Comparison of ENCODE assay signal across 1 cellular context in genomic region chr4:39363773-39364393, GRCh38.
A peak's percentile ranks its signal among the peaks of the same experiment; 100 is the strongest.
TF ChIP-seq lines count a peak whose summit lies in the region.

No MANE protein-coding gene starts in this region.

TF ChIP-seq in GM12878, 131 proteins besides CTCF, POLR2A, EP300 and RAD21 (continued from another document):
- TF ChIP-seq ASH2L (IDR thresholded peaks at IDR 0.05; ENCODE audit: borderline replicate concordance, low read depth): no peak
- TF ChIP-seq ZNF384 (IDR thresholded peaks at IDR 0.05; ENCODE audit: borderline replicate concordance, low read depth, low read length): peak; percentile 70
